In genomic region chr11:11501546-11502274, GRCh38 we compare ENCODE assay signal across 15 cellular contexts.
DNase-seq lines count a peak whose midpoint lies in the region; TF ChIP-seq lines count a peak whose summit lies in the region.
"Had no signal": no experiment of that assay in that cellular context is flagged by ENCODE, and none has a peak within 500 bp of the region (broad histone marks: within the 10 kb centered on the region; RNA-seq: fewer than 3 reads in every experiment).

No MANE protein-coding gene starts in this region.

- peaks cover 14% of the 10 kb centered on the region for H4K20me1 ChIP-seq in smooth muscle cell (ENCODE audit: low read depth)

- WGBS in smooth muscle cell (ENCODE audit: low lambda C conversion rate), result 50% methylated on average over 9 of the region's 9 CpGs

- no peaks in the 10 kb centered on the region for H3K36me3 Mint-ChIP-seq in activated T-cell treated with anti-CD3 and anti-CD28 coated beads, Interleukin-2, amount 50 U/mL, for 24 hours (ENCODE audit: low read depth)
- H3K36me3 Mint-ChIP-seq: IgD-negative memory B cell had no signal

- peak overlapping the region; percentile 35 to 58 for H3K27ac ChIP-seq in coronary artery
- H3K27ac ChIP-seq in smooth muscle cell (ENCODE audit: low read depth), result no peak overlapping the region

- H3K36me3 ChIP-seq in smooth muscle cell (ENCODE audit: low read depth) (no peaks in the 10 kb centered on the region), H7 (replicated peaks; ENCODE audit: control insufficient read depth, insufficient read depth, low read length) (no peaks in the 10 kb centered on the region)

- H2AFZ ChIP-seq in smooth muscle cell (ENCODE audit: low read depth), result no peak overlapping the region

- no peak overlapping the region for H3K27ac Mint-ChIP-seq in activated T-cell treated with anti-CD3 and anti-CD28 coated beads, Interleukin-2, amount 50 U/mL, for 24 hours
- H3K27ac Mint-ChIP-seq: dendritic cell treated with granulocyte-macrophage colony-stimulating factor and Interleukin-4, amounts not matched to agents 40 ng/mL and 50 ng/mL, for 4 days; IgD-negative memory B cell had no signal

- H3K27me3 ChIP-seq in smooth muscle cell (ENCODE audit: low read depth) (no peaks in the 10 kb centered on the region), H7 (ENCODE audit: control insufficient read depth, insufficient read depth, low read length) (no peaks in the 10 kb centered on the region)

- TF ChIP-seq CTCF in coronary artery (IDR thresholded peaks at IDR 0.05), result no peak
- TF ChIP-seq CTCF in smooth muscle cell (IDR thresholded peaks at IDR 0.05; ENCODE audit: borderline replicate concordance, insufficient read depth, poor library complexity, severe bottlenecking), result no peak

- H3K4me2 ChIP-seq in smooth muscle cell, result peak overlapping the region; percentile 0
- H3K4me2 ChIP-seq: SK-N-SH had no signal

- H3K79me2 ChIP-seq in smooth muscle cell (ENCODE audit: low read depth), result no peaks in the 10 kb centered on the region

- H3K27me3 Mint-ChIP-seq in activated T-cell treated with anti-CD3 and anti-CD28 coated beads, Interleukin-2, amount 50 U/mL, for 24 hours, result peaks cover 8% of the 10 kb centered on the region

- no peak overlapping the region for H3K9ac ChIP-seq in smooth muscle cell (ENCODE audit: low read depth)
- H3K9ac ChIP-seq: SK-N-SH had no signal

- no peak overlapping the region for H3K4me3 ChIP-seq in coronary artery
- no peak overlapping the region for H3K4me3 ChIP-seq in smooth muscle cell
- no peak overlapping the region for H3K4me3 ChIP-seq in H7 (ENCODE audit: insufficient read depth, low read depth, low read length)

- H3F3A ChIP-seq in smooth muscle cell (ENCODE audit: low read depth), result no peaks in the 10 kb centered on the region

- DNase-seq in NCI-H2029 treated with DMSO at 0.1 percent for 48 hours (lab: John Stamatoyannopoulos, UW) (peak; percentile 44), coronary artery (ENCODE audit: low spot score) (no peak), kidney tubule cell (ENCODE audit: low spot score) (peak; percentile 34), smooth muscle cell (lab: John Stamatoyannopoulos, UW; ENCODE audit: unreplicated experiment) (no peak), H7 (no peak), NCI-H345 (lab: John Stamatoyannopoulos, UW) (no peak)
- no peak for DNase-seq in activated T-cell treated with anti-CD3 and anti-CD28 coated beads, Interleukin-2, amount 50 U/mL, for 24 hours
- no peak for DNase-seq in activated T-cell treated with anti-CD3 and anti-CD28 coated beads, Interleukin-2, amount 50 U/mL, for 48 hours
- DNase-seq: C1 segment of cervical spinal cord; EL; NCI-H187; stimulated activated naive CD8-positive, alpha-beta T cell treated with anti-CD3 and anti-CD28 coated beads, Interleukin-15, Interleukin-2, amounts not matched to agents 100 U/mL and 50 U/mL, for 24 hours had no signal

- H3K9me3 Mint-ChIP-seq in activated T-cell treated with anti-CD3 and anti-CD28 coated beads, Interleukin-2, amount 50 U/mL, for 24 hours, result no peaks in the 10 kb centered on the region
- H3K9me3 Mint-ChIP-seq: dendritic cell treated with granulocyte-macrophage colony-stimulating factor and Interleukin-4, amounts not matched to agents 40 ng/mL and 50 ng/mL, for 4 days; IgD-negative memory B cell had no signal

- H3K4me1 Mint-ChIP-seq in activated T-cell treated with anti-CD3 and anti-CD28 coated beads, Interleukin-2, amount 50 U/mL, for 24 hours (ENCODE audit: low read depth), result no peaks in the 10 kb centered on the region
- H3K4me1 Mint-ChIP-seq: IgD-negative memory B cell had no signal

- H3K4me3 Mint-ChIP-seq in activated T-cell treated with anti-CD3 and anti-CD28 coated beads, Interleukin-2, amount 50 U/mL, for 24 hours, result no peak overlapping the region
- H3K4me3 Mint-ChIP-seq: dendritic cell treated with granulocyte-macrophage colony-stimulating factor and Interleukin-4, amounts not matched to agents 40 ng/mL and 50 ng/mL, for 4 days; IgD-negative memory B cell had no signal

- H3K4me1 ChIP-seq in smooth muscle cell (ENCODE audit: low read depth), result no peaks in the 10 kb centered on the region

- H3K9me3 ChIP-seq in smooth muscle cell (replicated peaks; ENCODE audit: low read depth), result no peaks in the 10 kb centered on the region
- H3K9me3 ChIP-seq: SK-N-SH had no signal

Comparison
In these comparisons a context has a peak if more than half of its experiments do, and no peak if none do; other contexts are left out.
1. DNase-seq: peak in NCI-H2029 treated with DMSO at 0.1 percent for 48 hours (single experiment) and kidney tubule cell (single experiment); none in coronary artery (single experiment), smooth muscle cell (single experiment), H7 (single experiment), NCI-H345 (single experiment), activated T-cell treated with anti-CD3 and anti-CD28 coated beads, Interleukin-2, amount 50 U/mL, for 24 hours (single experiment) and activated T-cell treated with anti-CD3 and anti-CD28 coated beads, Interleukin-2, amount 50 U/mL, for 48 hours (0 of 2).